ENCODE assay signal across 8 cellular contexts in genomic region chr7:87152897-87153641, GRCh38. TPM values are rescaled to one million over a fixed set of nuclear protein-coding genes. Genes with fewer than 3 reads are reported as not detected.
DNase-seq lines count a peak whose midpoint lies in the region; ATAC-seq and TF ChIP-seq lines count a peak whose summit lies in the region.

No MANE protein-coding gene starts in this region.

- H3K9me3 Mint-ChIP-seq in CD8-positive, alpha-beta T cell = no peaks in the 10 kb centered on the region

- POLR2A ChIA-PET in CD8-positive, alpha-beta T cell (lab: Charles Lee) = interaction anchor here (0.7 to 6.9 kb wide), 22 partner anchors 8 to 781 kb away, joined by 3 to 112 read pairs (median 4); partner anchors contain the start of genes ADAM22, CROT and TMEM243

- H3K9me3 ChIP-seq in CD8-positive, alpha-beta T cell (ENCODE audit: low read length) = no peaks in the 10 kb centered on the region

- H3K27ac Mint-ChIP-seq in CD8-positive, alpha-beta T cell = peak overlapping the region; percentile 97

- no peaks in the 10 kb centered on the region for H3K27me3 ChIP-seq in CD8-positive, alpha-beta T cell (ENCODE audit: insufficient read depth, low read length)
- no peaks in the 10 kb centered on the region for H3K27me3 ChIP-seq in layer of hippocampus (ENCODE audit: control insufficient read depth, insufficient read depth, low read length)

- intact Hi-C loops in CD8-positive, alpha-beta T cell (cut with DNase I, micrococcal nuclease) = loop anchor here (1.0 to 5.0 kb wide), 9 partner anchors 10 to 779 kb away; partner anchors contain the start of genes ELAPOR2 (in 2 of the 2), TMEM243 (in 2 of the 2), ADAM22 (in 1 of the 2) and CROT (in 1 of the 2)

- peak overlapping the region; percentile 85 for H3K4me3 ChIP-seq in CD8-positive, alpha-beta T cell (ENCODE audit: low read depth, low read length)

- peaks cover 55% of the 10 kb centered on the region for H3K4me1 Mint-ChIP-seq in CD8-positive, alpha-beta T cell (ENCODE audit: low read depth)

- CTCF ChIA-PET in CD8-positive, alpha-beta T cell (lab: Charles Lee) = interaction anchor here (0.6 to 5.0 kb wide), 8 partner anchors 15 to 83 kb away, joined by 3 to 26 read pairs (median 3); partner anchors contain the start of gene TMEM243

- no peak for TF ChIP-seq CTCF in CD8-positive, alpha-beta T cell (IDR thresholded peaks at IDR 0.05)

- peak overlapping the region; percentile 99 for H3K4me3 Mint-ChIP-seq in CD8-positive, alpha-beta T cell

- H3K36me3 ChIP-seq in CD8-positive, alpha-beta T cell (ENCODE audit: insufficient read depth, low read length) = no peaks in the 10 kb centered on the region

- H3K36me3 Mint-ChIP-seq in CD8-positive, alpha-beta T cell = peaks cover 28% of the 10 kb centered on the region

- H3K4me1 ChIP-seq in CD8-positive, alpha-beta T cell (ENCODE audit: insufficient read depth, low read length) = peaks cover 44% of the 10 kb centered on the region

- DNase-seq in CD8-positive, alpha-beta T cell = peak in 5 of 7 experiments; percentile 8 to 38 (median 23)
- DNase-seq in HT-29 (ENCODE audit: low spot score) = peak; percentile 66
- peak; percentile 6 for DNase-seq in T-helper 9 cell
- peak; percentile 28 for DNase-seq in central memory CD4-positive, alpha-beta T cell
- DNase-seq in stimulated activated CD4-positive, alpha-beta T cell treated with anti-CD3 and anti-CD28 coated beads, Interleukin-15, amount 100 ng/mL, for 24 hours = peak; percentile 58
- no peak for DNase-seq in NCI-H128 (lab: John Stamatoyannopoulos, UW; ENCODE audit: unreplicated experiment)

- no peaks in the 10 kb centered on the region for H3K27me3 Mint-ChIP-seq in CD8-positive, alpha-beta T cell (ENCODE audit: low read depth)

- peak overlapping the region; percentile 92 for H3K27ac ChIP-seq in CD8-positive, alpha-beta T cell (ENCODE audit: low read depth, low read length)
- H3K27ac ChIP-seq in layer of hippocampus (ENCODE audit: low read depth, low read length) = peak overlapping the region; percentile 95

- peak; percentile 10 for ATAC-seq in CD8-positive, alpha-beta T cell
- peak; percentile 16 for ATAC-seq in GM21367 (IDR thresholded peaks at IDR 0.05; ENCODE audit: unreplicated experiment)

RNA-seq across cellular contexts. Expression of gene DMTF1, which starts 0.8 kb away (rescaled TPM):
- total RNA-seq in CD8-positive, alpha-beta T cell = 100 to 1,000 TPM in 1 of 2 experiments, 10 to 100 TPM in 1; 97.9 to 103 TPM
- 41.1 and 48.0 TPM in 2 replicates for total RNA-seq in HT-29 (2014; rRNA removed; shearing (Covaris generic))
